In the genomic region with DNA sequence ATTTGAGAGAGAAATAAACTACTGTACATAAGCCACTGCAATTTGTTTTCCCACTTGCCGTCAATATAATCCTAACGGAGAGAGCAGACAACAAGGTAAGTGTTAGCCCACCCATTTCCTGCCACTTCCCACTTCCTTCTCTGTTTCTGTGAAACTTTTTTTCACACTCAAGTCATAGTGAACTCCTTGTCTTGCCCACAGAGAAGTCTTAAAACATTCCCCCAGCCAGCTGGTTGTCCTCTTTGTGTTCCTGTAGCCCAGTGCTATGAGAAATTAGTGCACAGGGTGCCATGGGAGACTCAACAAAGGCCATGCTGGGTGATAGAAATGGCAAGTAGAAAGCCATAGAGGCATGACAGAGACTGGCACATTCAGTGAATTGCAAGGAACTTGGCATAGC, we compare ENCODE assay signal across 28 cellular contexts.
"Had no signal": no experiment of that assay in that cellular context is flagged by ENCODE, and none has a peak within 500 bp of the region (broad histone marks: within the 10 kb centered on the region; RNA-seq: fewer than 3 reads in every experiment).

No MANE protein-coding gene starts in this region.

- H3K27me3 Mint-ChIP-seq: type B pancreatic cell had no signal

- ATAC-seq: naive thymus-derived CD4-positive, alpha-beta T cell; psoas muscle; right cardiac atrium; right lobe of liver; upper lobe of right lung had no signal

- DNase-seq: naive thymus-derived CD4-positive, alpha-beta T cell; occipital lobe; ovary; posterior cingulate gyrus; psoas muscle; right cardiac atrium; right lobe of liver; sigmoid colon; small intestine; stimulated activated CD4-positive, alpha-beta T cell treated with anti-CD3 and anti-CD28 coated beads, Interleukin-15, amount 100 ng/mL, for 24 hours; stimulated activated CD4-positive, alpha-beta T cell treated with anti-CD3 and anti-CD28 coated beads, Interleukin-2, amount 100 ng/mL, for 24 hours; stimulated activated CD4-positive, alpha-beta T cell treated with anti-CD3 and anti-CD28 coated beads, Interleukin-2, amount 100 ng/mL, for 48 hours; stimulated activated CD4-positive, alpha-beta T cell treated with anti-CD3 and anti-CD28 coated beads, Interleukin-4, amount 100 ng/mL, for 4 hours; stimulated activated CD8-positive, alpha-beta memory T cell treated with anti-CD3 and anti-CD28 coated beads, Interleukin-4, amount 100 ng/mL, for 48 hours; stimulated activated naive CD4-positive, alpha-beta T cell; substantia nigra; testis; tibial artery; transverse colon; upper lobe of right lung; uterus had no signal

- H3K4me3 ChIP-seq: neural progenitor cell, ovary, psoas muscle, right lobe of liver, sigmoid colon, suprapubic skin, testis, tibial artery, transverse colon, upper lobe of right lung, uterus had no signal

- H3K9me3 ChIP-seq: ovary, psoas muscle, right lobe of liver, sigmoid colon, suprapubic skin, testis, tibial artery, transverse colon, upper lobe of right lung, uterus had no signal

- H3K4me1 ChIP-seq: neural progenitor cell, parathyroid adenoma, psoas muscle, right lobe of liver, sigmoid colon, suprapubic skin, testis, tibial artery, transverse colon, upper lobe of right lung, uterus had no signal

- H3K36me3 Mint-ChIP-seq: naive thymus-derived CD4-positive, alpha-beta T cell; neural progenitor cell; type B pancreatic cell had no signal

- H3K27ac Mint-ChIP-seq: naive thymus-derived CD4-positive, alpha-beta T cell; nephron; neural progenitor cell; progenitor cell of endocrine pancreas; stimulated activated naive CD8-positive, alpha-beta T cell treated with anti-CD3 and anti-CD28 coated beads, Interleukin-15, Interleukin-2, amounts not matched to agents 100 ng/mL and 50 ng/mL, for 24 hours; type B pancreatic cell had no signal

- H3K4me1 Mint-ChIP-seq: neural progenitor cell had no signal

- H3K4me3 Mint-ChIP-seq: naive thymus-derived CD4-positive, alpha-beta T cell; nephron; neural progenitor cell; stimulated activated naive CD8-positive, alpha-beta T cell treated with anti-CD3 and anti-CD28 coated beads, Interleukin-15, Interleukin-2, amounts not matched to agents 100 ng/mL and 50 ng/mL, for 24 hours; type B pancreatic cell had no signal

- H3K36me3 ChIP-seq: neural progenitor cell, ovary, right lobe of liver, sigmoid colon, suprapubic skin, tibial artery, transverse colon, upper lobe of right lung, uterus had no signal

- H3K9me3 Mint-ChIP-seq: nephron; neural progenitor cell; stimulated activated naive CD8-positive, alpha-beta T cell treated with anti-CD3 and anti-CD28 coated beads, Interleukin-15, Interleukin-2, amounts not matched to agents 100 ng/mL and 50 ng/mL, for 24 hours had no signal

- H3K27ac ChIP-seq: neural progenitor cell, ovary, parathyroid adenoma, psoas muscle, right lobe of liver, sigmoid colon, suprapubic skin, testis, tibial artery, transverse colon, upper lobe of right lung, uterus had no signal

- H3K27me3 ChIP-seq: neural progenitor cell, ovary, right lobe of liver, sigmoid colon, suprapubic skin, testis, tibial artery, transverse colon, upper lobe of right lung, uterus had no signal
